16 cellular contexts compared by ENCODE assay signal in genomic region chr13:77741587-77741972, GRCh38. TPM values are rescaled to one million over a fixed set of nuclear protein-coding genes. Genes with fewer than 3 reads are reported as not detected.
A peak's percentile ranks its signal among the peaks of the same experiment; 100 is the strongest.
DNase-seq lines count a peak whose midpoint lies in the region; ATAC-seq and TF ChIP-seq lines count a peak whose summit lies in the region.
"Had no signal": no experiment of that assay in that cellular context is flagged by ENCODE, and none has a peak within 500 bp of the region (broad histone marks: within the 10 kb centered on the region; RNA-seq: fewer than 3 reads in every experiment).

No MANE protein-coding gene starts in this region.

- no peaks in the 10 kb centered on the region for H3K9me3 Mint-ChIP-seq in mesothelial cell of epicardium
- H3K9me3 Mint-ChIP-seq: CD14-positive monocyte; CD8-positive, alpha-beta T cell; GM23338 had no signal

- H3K4me1 Mint-ChIP-seq in mesothelial cell of epicardium: no peaks in the 10 kb centered on the region
- H3K4me1 Mint-ChIP-seq: CD14-positive monocyte had no signal

- H3K27me3 Mint-ChIP-seq in mesothelial cell of epicardium (ENCODE audit: low read depth): peaks cover 2% of the 10 kb centered on the region

- H3K27ac ChIP-seq in angular gyrus (ENCODE audit: low read depth, low read length): peak overlapping the region; percentile 96
- peak overlapping the region; percentile 71 to 98 (median 93) for H3K27ac ChIP-seq in dorsolateral prefrontal cortex

- no peak overlapping the region for H3K4me3 Mint-ChIP-seq in mesothelial cell of epicardium
- H3K4me3 Mint-ChIP-seq: CD14-positive monocyte; CD8-positive, alpha-beta T cell; GM23338 had no signal

- H3K27ac Mint-ChIP-seq in mesothelial cell of epicardium: no peak overlapping the region
- H3K27ac Mint-ChIP-seq: CD14-positive monocyte, GM23338 had no signal

- intact Hi-C loops in dorsolateral prefrontal cortex (cut with DNase I): loop anchor here in 1 of 2 donors (1.0 to 2.0 kb wide), 2 partner anchors 44 to 157 kb away; partner anchors contain the start of gene SLAIN1

- DNase-seq in dorsolateral prefrontal cortex (no peak), retina (peak; percentile 34), mucosa of gallbladder (ENCODE audit: low spot score) (no peak), DMS 273 treated with DMSO at 0.1 percent for 48 hours (lab: John Stamatoyannopoulos, UW) (no peak), mesothelial cell of epicardium (ENCODE audit: low spot score in 2 of 2, unreplicated experiment in 2 of 2) (no peak)
- DNase-seq: CD8-positive, alpha-beta T cell; COR-L47; DND-41; GDM1; H7; IMR-90 had no signal

- no peak for ATAC-seq in GM18873 (IDR thresholded peaks at IDR 0.05; ENCODE audit: low FRiP score, unreplicated experiment)
- ATAC-seq: CD8-positive, alpha-beta T cell; GM23338 had no signal

- no peaks in the 10 kb centered on the region for H3K27me3 ChIP-seq in dorsolateral prefrontal cortex

- H3K36me3 Mint-ChIP-seq in mesothelial cell of epicardium: peaks cover 19% of the 10 kb centered on the region

- H3K4me3 ChIP-seq in dorsolateral prefrontal cortex: peak overlapping the region in 58 of 59 donors; percentile 15 to 69 (median 45)
- H3K4me3 ChIP-seq: GM23338 had no signal

- TF ChIP-seq CTCF in dorsolateral prefrontal cortex (IDR thresholded peaks at IDR 0.05 in 54 of 56, conservative IDR thresholded peaks at IDR 0.05 in 2 of 56; ENCODE audit: low read depth in 1 of 56, partially characterized antibody in 56 of 56) (no peak), mesothelial cell of epicardium (IDR thresholded peaks at IDR 0.05; ENCODE audit: unreplicated experiment) (no peak)

RNA-seq across cellular contexts. Expression of gene SLAIN1, which starts 44.1 kb away (rescaled TPM):
- 100 to 1,000 TPM; 103 to 777 (median 227) TPM for total RNA-seq in dorsolateral prefrontal cortex
- total RNA-seq in mucosa of gallbladder: 9.7 TPM
- total RNA-seq in mesothelial cell of epicardium: 32.8 to 33.4 TPM (median 32.9 TPM) in 3 replicates
- total RNA-seq: HT-29 had no signal
